Comparison of ENCODE assay signal across 13 cellular contexts in genomic region chr19:44010468-44010867, GRCh38. TPM values are rescaled to one million over a fixed set of nuclear protein-coding genes. Genes with fewer than 3 reads are reported as not detected.
DNase-seq lines count a peak whose midpoint lies in the region; ATAC-seq and TF ChIP-seq lines count a peak whose summit lies in the region.
"Had no signal": no experiment of that assay in that cellular context is flagged by ENCODE, and none has a peak within 500 bp of the region (broad histone marks: within the 10 kb centered on the region; RNA-seq: fewer than 3 reads in every experiment).

No MANE protein-coding gene starts in this region.

- no peak for TF ChIP-seq CTCF in HEK293 (tag by site-specific recombination; IDR thresholded peaks at IDR 0.05)
- TF ChIP-seq CTCF in BE2C (IDR thresholded peaks at IDR 0.05; ENCODE audit: low read depth, low read length) = no peak

- peaks cover 66 to 80% of the 10 kb centered on the region in 2 experiments for H3K36me3 ChIP-seq in HEK293 (ENCODE audit: control insufficient read depth in 2 of 2, insufficient read depth in 1 of 2, low read length in 2 of 2)
- peaks cover 52 to 54% of the 10 kb centered on the region in 2 donors for H3K36me3 ChIP-seq in duodenal mucosa (ENCODE audit: control insufficient read depth in 1 of 2, insufficient read depth in 2 of 2, low read length in 2 of 2)
- peaks cover 50 to 58% (median 56%) of the 10 kb centered on the region in 5 donors for H3K36me3 ChIP-seq in subcutaneous abdominal adipose tissue (ENCODE audit: control insufficient read depth in 5 of 5, insufficient read depth in 5 of 5, low read length in 5 of 5)
- H3K36me3 ChIP-seq in BE2C = peaks cover 40% of the 10 kb centered on the region

- H3K9ac ChIP-seq in duodenal mucosa (ENCODE audit: low read depth in 1 of 2, low read length in 2 of 2) (no peak overlapping the region), subcutaneous abdominal adipose tissue (ENCODE audit: low read length in 5 of 5) (no peak overlapping the region)

- POLR2A ChIA-PET in HEK293 (lab: Yijun Ruan, JAX) = no interaction called here

- H3K9me3 ChIP-seq in HEK293 (ENCODE audit: control insufficient read depth, insufficient read depth, low read depth, low read length) (peaks cover 39% of the 10 kb centered on the region), duodenal mucosa (ENCODE audit: control insufficient read depth in 1 of 2, low read length in 2 of 2) (peaks cover 70 to 78% of the 10 kb centered on the region in 2 donors), subcutaneous abdominal adipose tissue (ENCODE audit: control insufficient read depth in 5 of 5, low read length in 5 of 5) (peaks cover 47 to 83% (median 76%) of the 10 kb centered on the region in 5 donors), BE2C (peaks cover 6% of the 10 kb centered on the region; the same call in 1 of the 2 replicates)

- DNase-seq in DMS 273 treated with DMSO at 0.1 percent for 48 hours (lab: John Stamatoyannopoulos, UW) = no peak
- no peak for DNase-seq in BE2C
- DNase-seq: GF-D8, NCI-H1048, NCI-H146, NCI-H2081, NCI-H774, PC-3, SJCRH30 had no signal

- no peak overlapping the region for H3K4me3 ChIP-seq in HEK293 (ENCODE audit: low read depth, low read length)
- peak overlapping the region; percentile 13 to 25 for H3K4me3 ChIP-seq in duodenal mucosa (ENCODE audit: low read depth in 1 of 2, low read length in 2 of 2)
- peak overlapping the region; percentile 3 to 58 (median 53) for H3K4me3 ChIP-seq in subcutaneous abdominal adipose tissue (ENCODE audit: low read depth in 1 of 5, low read length in 5 of 5)
- no peak overlapping the region for H3K4me3 ChIP-seq in BE2C (ENCODE audit: low read depth, low read length)
- H3K4me3 ChIP-seq: SJCRH30 had no signal

- no peak overlapping the region for H3K27ac ChIP-seq in HEK293 (ENCODE audit: extremely low read depth, low read depth, low read length)
- H3K27ac ChIP-seq in duodenal mucosa (ENCODE audit: low read depth, low read length) = no peak overlapping the region
- H3K27ac ChIP-seq in subcutaneous abdominal adipose tissue (ENCODE audit: low read depth, low read length) = no peak overlapping the region
- H3K27ac ChIP-seq: SJCRH30 had no signal

- CTCF ChIA-PET in HEK293 (lab: Yijun Ruan, JAX) = interaction anchor here (0.7 kb wide), 1 partner anchor 208 kb away, joined by 3 read pairs; no protein-coding TSS in a partner anchor

- ATAC-seq in HG02884 (IDR thresholded peaks at IDR 0.05; ENCODE audit: unreplicated experiment) = no peak
- ATAC-seq: PC-3 had no signal

- no peaks in the 10 kb centered on the region for H3K27me3 ChIP-seq in duodenal mucosa (ENCODE audit: control insufficient read depth in 1 of 2, insufficient read depth in 2 of 2, low read length in 2 of 2)
- H3K27me3 ChIP-seq in subcutaneous abdominal adipose tissue (ENCODE audit: control insufficient read depth in 5 of 5, insufficient read depth in 4 of 5, low read length in 5 of 5) = no peaks in the 10 kb centered on the region
- no peaks in the 10 kb centered on the region for H3K27me3 ChIP-seq in BE2C
- H3K27me3 ChIP-seq: SJCRH30 had no signal

- H3K4me1 ChIP-seq in HEK293 (ENCODE audit: control insufficient read depth, insufficient read depth, low read length) (no peaks in the 10 kb centered on the region), duodenal mucosa (ENCODE audit: control insufficient read depth in 1 of 2, insufficient read depth in 2 of 2, low read length in 2 of 2) (no peaks in the 10 kb centered on the region), subcutaneous abdominal adipose tissue (ENCODE audit: control insufficient read depth in 5 of 5, insufficient read depth in 5 of 5, low read length in 5 of 5) (no peaks in the 10 kb centered on the region), BE2C (no peaks in the 10 kb centered on the region)
- H3K4me1 ChIP-seq: SJCRH30 had no signal

TF ChIP-seq in HEK293, 187 proteins besides CTCF, POLR2A, EP300 and RAD21 (continues in another document):
- TF ChIP-seq ZNF350 (tag by site-specific recombination; IDR thresholded peaks at IDR 0.05) = peak; percentile 68; the same call in 1 of the 2 replicates
- peak; percentile 98 for TF ChIP-seq SETDB1 (IDR thresholded peaks at IDR 0.05; ENCODE audit: insufficient read length, low read length)
- no peak for TF ChIP-seq ZNF266 (tag by site-specific recombination; IDR thresholded peaks at IDR 0.05; ENCODE audit: low read depth)
- TF ChIP-seq ZNF426 (tag by site-specific recombination; IDR thresholded peaks at IDR 0.05) = no peak
- TF ChIP-seq ZNF239 (tag by site-specific recombination; IDR thresholded peaks at IDR 0.05) = no peak
- TF ChIP-seq ZNF555 (tag by site-specific recombination; conservative IDR thresholded peaks at IDR 0.05) = 0 out of 2 replicates have a peak, but pooled peaks have one; percentile 4
- peak; percentile 36; the same call in 1 of the 2 replicates for TF ChIP-seq ZNF626 (tag by site-specific recombination; IDR thresholded peaks at IDR 0.05)
- no peak for TF ChIP-seq GLI2 (tag by site-specific recombination; IDR thresholded peaks at IDR 0.05; ENCODE audit: borderline replicate concordance, low read depth)
- peak; percentile 58; the same call in 1 of the 2 replicates for TF ChIP-seq ZNF140 (tag by site-specific recombination; IDR thresholded peaks at IDR 0.05)
- no peak for TF ChIP-seq ZNF561 (tag by site-specific recombination; IDR thresholded peaks at IDR 0.05; ENCODE audit: borderline replicate concordance)
- TF ChIP-seq ZBTB10 (tag by site-specific recombination; IDR thresholded peaks at IDR 0.05) = no peak
- no peak for TF ChIP-seq ZNF292 (tag by site-specific recombination; IDR thresholded peaks at IDR 0.05; ENCODE audit: borderline replicate concordance, low read depth)
- peak; percentile 90 for TF ChIP-seq TRIM28 (IDR thresholded peaks at IDR 0.05; ENCODE audit: borderline replicate concordance, low read length)
- TF ChIP-seq ZNF416 (tag by site-specific recombination; IDR thresholded peaks at IDR 0.05) = no peak
- no peak for TF ChIP-seq ZNF341 (tag by site-specific recombination; IDR thresholded peaks at IDR 0.05; ENCODE audit: low read depth)
- TF ChIP-seq ZNF169 (tag by site-specific recombination; IDR thresholded peaks at IDR 0.05) = no peak
- TF ChIP-seq EGR2 (tag by site-specific recombination; IDR thresholded peaks at IDR 0.05; ENCODE audit: low read depth) = no peak
- no peak for TF ChIP-seq KLF16 (tag by site-specific recombination; IDR thresholded peaks at IDR 0.05)
- no peak for TF ChIP-seq ZNF777 (tag by site-specific recombination; IDR thresholded peaks at IDR 0.05; ENCODE audit: borderline replicate concordance)
- no peak for TF ChIP-seq ZBTB8A (tag by site-specific recombination; IDR thresholded peaks at IDR 0.05)
- TF ChIP-seq ZNF585B (tag by site-specific recombination; IDR thresholded peaks at IDR 0.05) = no peak
- no peak for TF ChIP-seq ZNF701 (tag by site-specific recombination; IDR thresholded peaks at IDR 0.05)
- TF ChIP-seq MYNN (tag by site-specific recombination; IDR thresholded peaks at IDR 0.05; ENCODE audit: borderline replicate concordance) = no peak
- peak; percentile 85 for TF ChIP-seq ZNF280D (tag by site-specific recombination; IDR thresholded peaks at IDR 0.05)

RNA-seq across cellular contexts. Expression of gene ZNF230, which starts 7.7 kb away (rescaled TPM):
- polyA plus RNA-seq in BE2C (2012; ENCODE audit: insufficient read depth, insufficient read length, low read depth) = 1.2 TPM

RNA-seq across cellular contexts. Expression of gene ZNF222, which starts 14.7 kb away (rescaled TPM):
- 2.3 TPM for polyA plus RNA-seq in BE2C (2012; ENCODE audit: insufficient read depth, insufficient read length, low read depth)

RNA-seq across cellular contexts. Expression of gene ZNF155, which starts 26.5 kb away (rescaled TPM):
- polyA plus RNA-seq in BE2C (2012; ENCODE audit: insufficient read depth, insufficient read length, low read depth) = 7.9 TPM

RNA-seq across cellular contexts. Expression of gene ZNF223, which starts 41.4 kb away (rescaled TPM):
- polyA plus RNA-seq in BE2C (2012; ENCODE audit: insufficient read depth, insufficient read length, low read depth) = 2.7 TPM

RNA-seq across cellular contexts. Expression of gene ZNF221, which starts 59.4 kb away (rescaled TPM):
- 0.73 TPM for polyA plus RNA-seq in BE2C (2012; ENCODE audit: insufficient read depth, insufficient read length, low read depth)

Comparison
In these comparisons a context has a peak if more than half of its experiments do, and no peak if none do; other contexts are left out.
1. H3K4me3 ChIP-seq: peak in duodenal mucosa (2 of 2) and subcutaneous abdominal adipose tissue (5 of 5); none in HEK293 (single experiment) and BE2C (single experiment).